ENCODE assay signal across 8 cellular contexts in the genomic region with DNA sequence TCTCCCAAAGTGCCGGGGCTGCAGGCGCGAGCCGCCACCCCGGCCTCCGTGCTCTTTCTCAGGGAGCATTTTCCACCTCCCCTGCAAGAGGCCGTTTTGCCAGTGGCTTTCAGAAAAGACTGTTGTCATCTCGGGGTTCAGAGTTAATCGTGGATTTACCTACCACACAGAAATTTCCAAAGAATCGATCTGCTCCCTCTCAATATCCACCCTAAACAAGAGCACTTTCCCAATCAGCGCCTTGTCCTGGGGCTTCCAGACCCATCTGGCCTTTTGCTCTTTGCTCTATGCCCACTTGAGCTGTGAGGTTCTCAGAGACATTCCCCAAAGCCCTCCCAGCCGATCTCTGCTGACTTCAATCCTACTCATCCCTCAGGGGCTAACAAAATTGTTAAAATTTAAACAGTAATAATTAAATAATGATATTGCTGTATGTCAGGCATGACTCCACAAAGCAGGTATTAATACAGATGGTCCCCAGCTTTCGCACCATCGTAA.
A peak's percentile ranks its signal among the peaks of the same experiment; 100 is the strongest.
DNase-seq lines count a peak whose midpoint lies in the region; ATAC-seq and TF ChIP-seq lines count a peak whose summit lies in the region.

No MANE protein-coding gene starts in this region.

- WGBS in mesenchymal stem cell, result 97% methylated on average over 13 of the region's 14 CpGs

- H3K23ac ChIP-seq in mesenchymal stem cell (ENCODE audit: low read length in 2 of 2), result no peak overlapping the region

- no peaks in the 10 kb centered on the region for H3K36me3 ChIP-seq in mesenchymal stem cell (ENCODE audit: control insufficient read depth in 1 of 2, insufficient read depth in 2 of 2, low read depth in 1 of 2, low read length in 2 of 2)
- no peaks in the 10 kb centered on the region for H3K36me3 ChIP-seq in thoracic aorta

- H2BK12ac ChIP-seq in mesenchymal stem cell (ENCODE audit: low read length in 2 of 2), result peak overlapping the region in 1 of 2 experiments; percentile 57

- POLR2A ChIA-PET in activated naive CD8-positive, alpha-beta T cell treated with anti-CD3 and anti-CD28 coated beads, Interleukin-2, amount 10 ng/mL, durations not matched to agents 7 days and 5 days (lab: Charles Lee), result interaction anchor here (1.0 to 3.7 kb wide), 7 partner anchors 9 to 178 kb away, joined by 3 to 38 read pairs (median 3); partner anchors contain the start of gene WNK1

- H3K27ac Mint-ChIP-seq in activated naive CD4-positive, alpha-beta T cell treated with anti-CD3 and anti-CD28 coated beads, Interleukin-2, amount 50 U/mL, for 24 hours, result peak overlapping the region; percentile 91
- H3K27ac Mint-ChIP-seq in activated naive CD4-positive, alpha-beta T cell treated with anti-CD3 and anti-CD28 coated beads for 36 hours, result no peak overlapping the region
- H3K27ac Mint-ChIP-seq in activated naive CD8-positive, alpha-beta T cell treated with anti-CD3 and anti-CD28 coated beads, Interleukin-2, amount 10 ng/mL, durations not matched to agents 7 days and 5 days, result peak overlapping the region; percentile 78

- no peak for ATAC-seq in activated naive CD8-positive, alpha-beta T cell treated with anti-CD3 and anti-CD28 coated beads, Interleukin-2, amount 10 ng/mL, durations not matched to agents 7 days and 5 days (ENCODE audit: low read depth)
- no peak for ATAC-seq in thoracic aorta (ENCODE audit: insufficient number of reproducible peaks, low FRiP score, low read depth)

- peak overlapping the region in 1 of 2 experiments; percentile 28 for H3K4me3 ChIP-seq in mesenchymal stem cell (ENCODE audit: insufficient read depth in 1 of 2, low read depth in 1 of 2, low read length in 2 of 2)
- peak overlapping the region; percentile 53 for H3K4me3 ChIP-seq in thoracic aorta

- H2AK5ac ChIP-seq in mesenchymal stem cell (ENCODE audit: low read length, severe bottlenecking), result no peak overlapping the region

- H3K4me1 Mint-ChIP-seq in activated naive CD4-positive, alpha-beta T cell treated with anti-CD3 and anti-CD28 coated beads, Interleukin-2, amount 50 U/mL, for 24 hours, result peaks cover 33% of the 10 kb centered on the region
- H3K4me1 Mint-ChIP-seq in activated naive CD4-positive, alpha-beta T cell treated with anti-CD3 and anti-CD28 coated beads for 36 hours (ENCODE audit: low read depth), result peaks cover 29% of the 10 kb centered on the region
- H3K4me1 Mint-ChIP-seq in activated naive CD8-positive, alpha-beta T cell treated with anti-CD3 and anti-CD28 coated beads, Interleukin-2, amount 10 ng/mL, durations not matched to agents 7 days and 5 days, result peaks cover 33% of the 10 kb centered on the region

- H3K27ac ChIP-seq in mesenchymal stem cell (ENCODE audit: low read length, poor library complexity, severe bottlenecking) (no peak overlapping the region), thoracic aorta (peak overlapping the region; percentile 68 to 75)

- no peaks in the 10 kb centered on the region for H3K9me3 Mint-ChIP-seq in activated naive CD4-positive, alpha-beta T cell treated with anti-CD3 and anti-CD28 coated beads, Interleukin-2, amount 50 U/mL, for 24 hours
- H3K9me3 Mint-ChIP-seq in activated naive CD4-positive, alpha-beta T cell treated with anti-CD3 and anti-CD28 coated beads for 36 hours, result peaks cover 3% of the 10 kb centered on the region
- no peaks in the 10 kb centered on the region for H3K9me3 Mint-ChIP-seq in activated naive CD8-positive, alpha-beta T cell treated with anti-CD3 and anti-CD28 coated beads, Interleukin-2, amount 10 ng/mL, durations not matched to agents 7 days and 5 days

- H3K9me3 ChIP-seq in mesenchymal stem cell (ENCODE audit: control insufficient read depth, low read length) (no peaks in the 10 kb centered on the region), thoracic aorta (no peaks in the 10 kb centered on the region)

- H3K9ac ChIP-seq in mesenchymal stem cell (ENCODE audit: low read length), result peak overlapping the region; percentile 83

- H3K4ac ChIP-seq in mesenchymal stem cell (ENCODE audit: low read depth in 1 of 2, low read length in 2 of 2), result peak overlapping the region in 1 of 2 experiments; percentile 60

- H4K8ac ChIP-seq in mesenchymal stem cell (ENCODE audit: low read length), result peak overlapping the region; percentile 99

- no peak for TF ChIP-seq CTCF in thoracic aorta (IDR thresholded peaks at IDR 0.05)

- H2BK120ac ChIP-seq in mesenchymal stem cell (ENCODE audit: low read depth, low read length), result peak overlapping the region; percentile 62

- peak overlapping the region; percentile 55 for H4K91ac ChIP-seq in mesenchymal stem cell (ENCODE audit: low read length)

- no peak overlapping the region for H3K14ac ChIP-seq in mesenchymal stem cell (ENCODE audit: low read length in 2 of 2)

- CTCF ChIA-PET in activated naive CD4-positive, alpha-beta T cell treated with anti-CD3 and anti-CD28 coated beads for 36 hours (lab: Charles Lee), result interaction anchor here (0.5 to 4.6 kb wide), 20 partner anchors 10 to 1006 kb away, joined by 3 to 57 read pairs (median 4); partner anchors contain the start of genes RAD52 and WNK1

- intact Hi-C loops in activated naive CD4-positive, alpha-beta T cell treated with anti-CD3 and anti-CD28 coated beads for 36 hours (cut with micrococcal nuclease), result loop anchor here (1.0 to 2.0 kb wide), 6 partner anchors 34 to 373 kb away; partner anchors contain the start of gene RAD52

- H3K27me3 Mint-ChIP-seq in activated naive CD4-positive, alpha-beta T cell treated with anti-CD3 and anti-CD28 coated beads, Interleukin-2, amount 50 U/mL, for 24 hours, result no peaks in the 10 kb centered on the region
- H3K27me3 Mint-ChIP-seq in activated naive CD4-positive, alpha-beta T cell treated with anti-CD3 and anti-CD28 coated beads for 36 hours (ENCODE audit: low read depth), result no peaks in the 10 kb centered on the region
- H3K27me3 Mint-ChIP-seq in activated naive CD8-positive, alpha-beta T cell treated with anti-CD3 and anti-CD28 coated beads, Interleukin-2, amount 10 ng/mL, durations not matched to agents 7 days and 5 days, result no peaks in the 10 kb centered on the region

- H3K36me3 Mint-ChIP-seq in activated naive CD4-positive, alpha-beta T cell treated with anti-CD3 and anti-CD28 coated beads, Interleukin-2, amount 50 U/mL, for 24 hours, result no peaks in the 10 kb centered on the region
- peaks cover 3% of the 10 kb centered on the region for H3K36me3 Mint-ChIP-seq in activated naive CD4-positive, alpha-beta T cell treated with anti-CD3 and anti-CD28 coated beads for 36 hours (ENCODE audit: low read depth)
- peaks cover 1% of the 10 kb centered on the region for H3K36me3 Mint-ChIP-seq in activated naive CD8-positive, alpha-beta T cell treated with anti-CD3 and anti-CD28 coated beads, Interleukin-2, amount 10 ng/mL, durations not matched to agents 7 days and 5 days

- peaks cover 2% of the 10 kb centered on the region for H3K79me1 ChIP-seq in mesenchymal stem cell (replicated peaks; ENCODE audit: low read length, poor library complexity, severe bottlenecking)

- H3K4me1 ChIP-seq in mesenchymal stem cell (ENCODE audit: control insufficient read depth, insufficient read depth, low read depth, low read length) (peaks cover 10% of the 10 kb centered on the region), thoracic aorta (ENCODE audit: control insufficient read depth in 1 of 2, low read depth in 2 of 2) (peaks cover 8 to 28% of the 10 kb centered on the region in 2 donors)

- H2BK5ac ChIP-seq in mesenchymal stem cell (ENCODE audit: low read depth, low read length, poor library complexity, severe bottlenecking), result no peak overlapping the region

- no peak for DNase-seq in activated naive CD4-positive, alpha-beta T cell treated with anti-CD3 and anti-CD28 coated beads for 36 hours
- DNase-seq in activated naive CD8-positive, alpha-beta T cell treated with anti-CD3 and anti-CD28 coated beads, Interleukin-2, amount 10 ng/mL, durations not matched to agents 7 days and 5 days, result no peak
- no peak for DNase-seq in mesenchymal stem cell
- DNase-seq in thoracic aorta (ENCODE audit: low spot score), result no peak
- no peak for DNase-seq in SW 1271 (lab: John Stamatoyannopoulos, UW)
- DNase-seq in islet precursor cell, result no peak
- DNase-seq in SW480 (ENCODE audit: low spot score), result no peak

- H3K4me2 ChIP-seq in mesenchymal stem cell (ENCODE audit: low read length, poor library complexity, severe bottlenecking), result no peak overlapping the region

- H3K4me3 Mint-ChIP-seq in activated naive CD4-positive, alpha-beta T cell treated with anti-CD3 and anti-CD28 coated beads, Interleukin-2, amount 50 U/mL, for 24 hours, result peak overlapping the region; percentile 58
- H3K4me3 Mint-ChIP-seq in activated naive CD4-positive, alpha-beta T cell treated with anti-CD3 and anti-CD28 coated beads for 36 hours, result no peak overlapping the region
- peak overlapping the region; percentile 59 for H3K4me3 Mint-ChIP-seq in activated naive CD8-positive, alpha-beta T cell treated with anti-CD3 and anti-CD28 coated beads, Interleukin-2, amount 10 ng/mL, durations not matched to agents 7 days and 5 days

- peak overlapping the region; percentile 18 to 72 for H3K18ac ChIP-seq in mesenchymal stem cell (ENCODE audit: low read depth in 1 of 2, low read length in 2 of 2)

- H2BK15ac ChIP-seq in mesenchymal stem cell (ENCODE audit: low read depth, poor library complexity, severe bottlenecking), result peak overlapping the region; percentile 33

- H3K27me3 ChIP-seq in mesenchymal stem cell (ENCODE audit: control insufficient read depth in 1 of 2, insufficient read depth in 1 of 2, low read length in 2 of 2) (peaks cover 0 to 3% of the 10 kb centered on the region in 2 experiments), thoracic aorta (replicated peaks; ENCODE audit: insufficient read depth) (no peaks in the 10 kb centered on the region)

- H2AFZ ChIP-seq in mesenchymal stem cell (ENCODE audit: low read depth, low read length), result peak overlapping the region; percentile 86
